ENCODE assay signal across 8 cellular contexts in genomic region chr18:61502472-61502871, GRCh38.
DNase-seq lines count a peak whose midpoint lies in the region; ATAC-seq and TF ChIP-seq lines count a peak whose summit lies in the region.

No MANE protein-coding gene starts in this region.

- H2AFZ ChIP-seq in MM.1S (ENCODE audit: low read length): no peak overlapping the region
- H2AFZ ChIP-seq in SK-N-SH (ENCODE audit: low read depth): peak overlapping the region; percentile 48; the same call in 1 of the 2 replicates
- H2AFZ ChIP-seq in neuronal stem cell (ENCODE audit: low read length): peak overlapping the region; percentile 76

- POLR2A ChIA-PET in SK-N-SH (lab: Yijun Ruan, JAX): no interaction called here

- no peaks in the 10 kb centered on the region for H3K9me2 ChIP-seq in MM.1S (replicated peaks; ENCODE audit: insufficient read depth, low read length)
- no peaks in the 10 kb centered on the region for H3K9me2 ChIP-seq in SK-N-SH

- TF ChIP-seq CTCF in MM.1S (IDR thresholded peaks at IDR 0.05; ENCODE audit: low read length): peak; percentile 69
- peak; percentile 84 for TF ChIP-seq CTCF in SK-N-SH (IDR thresholded peaks at IDR 0.05)

- DNase-seq in CMK (ENCODE audit: low read depth) (peak; percentile 2), MM.1S (peak; percentile 34), SK-N-SH (peak; percentile 69), fibroblast of peridontal ligament (ENCODE audit: extremely low read depth) (peak; percentile 83), neuronal stem cell (ENCODE audit: low spot score) (peak; percentile 51)

- no peak overlapping the region for H3K4me3 ChIP-seq in MM.1S (ENCODE audit: low read length)
- peak overlapping the region in 1 of 2 experiments; percentile 20; a peak in 1 of 4 replicates for H3K4me3 ChIP-seq in SK-N-SH (ENCODE audit: low read depth in 2 of 2, low read length in 1 of 2)
- no peak overlapping the region for H3K4me3 ChIP-seq in neuronal stem cell (ENCODE audit: low read length in 2 of 2)

- H3K79me1 ChIP-seq in neuronal stem cell (ENCODE audit: low read depth, low read length): no peaks in the 10 kb centered on the region

- TF ChIP-seq RAD21 in SK-N-SH (IDR thresholded peaks at IDR 0.05; ENCODE audit: low read length): peak; percentile 97

- no peak overlapping the region for H2AK5ac ChIP-seq in neuronal stem cell (ENCODE audit: low read depth, low read length)

- H3K23ac ChIP-seq in neuronal stem cell (ENCODE audit: low read depth, low read length, poor library complexity): no peak overlapping the region

- no peak overlapping the region for H2BK5ac ChIP-seq in neuronal stem cell (ENCODE audit: low read length)

- H3K4me1 ChIP-seq in MM.1S (ENCODE audit: low read length): no peaks in the 10 kb centered on the region
- no peaks in the 10 kb centered on the region for H3K4me1 ChIP-seq in SK-N-SH (ENCODE audit: control insufficient read depth in 1 of 2, insufficient read depth in 2 of 2, low read depth in 1 of 2, low read length in 1 of 2)
- H3K4me1 ChIP-seq in neuronal stem cell (ENCODE audit: control insufficient read depth in 2 of 2, insufficient read depth in 1 of 2, low read depth in 1 of 2, low read length in 2 of 2): peaks cover 0 to 9% of the 10 kb centered on the region in 2 donors

- no peak overlapping the region for H2BK15ac ChIP-seq in neuronal stem cell (ENCODE audit: low read length)

- ATAC-seq in GM19372 (IDR thresholded peaks at IDR 0.05; ENCODE audit: low read depth, unreplicated experiment): peak; percentile 58
- ATAC-seq in GM19467 (IDR thresholded peaks at IDR 0.05; ENCODE audit: unreplicated experiment): no peak
- no peak for ATAC-seq in GM19023 (IDR thresholded peaks at IDR 0.05; ENCODE audit: unreplicated experiment)

- no peak overlapping the region for H3K27ac ChIP-seq in MM.1S (ENCODE audit: low read length)
- H3K27ac ChIP-seq in SK-N-SH (ENCODE audit: low read depth in 2 of 2, low read length in 1 of 2): no peak overlapping the region
- no peak overlapping the region for H3K27ac ChIP-seq in neuronal stem cell (replicated peaks; ENCODE audit: low read length)

- no peak for TF ChIP-seq EP300 in SK-N-SH (IDR thresholded peaks at IDR 0.05; ENCODE audit: borderline replicate concordance in 1 of 2, low read depth in 1 of 2, low read length in 1 of 2)

- H4K20me1 ChIP-seq in MM.1S (ENCODE audit: insufficient read depth, low read length) (no peaks in the 10 kb centered on the region), SK-N-SH (ENCODE audit: insufficient read depth) (no peaks in the 10 kb centered on the region)

- no peak overlapping the region for H3K4ac ChIP-seq in neuronal stem cell (ENCODE audit: low read length)

- H3K4me2 ChIP-seq in MM.1S (ENCODE audit: low read depth, low read length): no peak overlapping the region
- H3K4me2 ChIP-seq in SK-N-SH: no peak overlapping the region
- no peak overlapping the region for H3K4me2 ChIP-seq in neuronal stem cell (ENCODE audit: insufficient read depth, low read length, poor library complexity, severe bottlenecking)

- H3F3A ChIP-seq in MM.1S (ENCODE audit: insufficient read depth, low read length) (no peaks in the 10 kb centered on the region), SK-N-SH (replicated peaks; ENCODE audit: insufficient read depth) (no peaks in the 10 kb centered on the region)

- H2BK120ac ChIP-seq in neuronal stem cell (ENCODE audit: low read depth, low read length): no peak overlapping the region

- no peak overlapping the region for H2BK12ac ChIP-seq in neuronal stem cell (ENCODE audit: low read length)

- H3K36me3 ChIP-seq in MM.1S (replicated peaks; ENCODE audit: insufficient read depth, low read length): no peaks in the 10 kb centered on the region
- H3K36me3 ChIP-seq in SK-N-SH (replicated peaks in 1 of 2; ENCODE audit: control insufficient read depth in 1 of 2, insufficient read depth in 2 of 2, low read length in 1 of 2): no peaks in the 10 kb centered on the region
- H3K36me3 ChIP-seq in neuronal stem cell (replicated peaks in 1 of 2; ENCODE audit: control insufficient read depth in 2 of 2, insufficient read depth in 2 of 2, low read length in 2 of 2): peaks cover 0 to 24% of the 10 kb centered on the region in 2 donors

- H3K79me2 ChIP-seq in MM.1S (ENCODE audit: low read length) (no peaks in the 10 kb centered on the region), SK-N-SH (ENCODE audit: insufficient read depth) (no peaks in the 10 kb centered on the region)

- CTCF ChIA-PET in SK-N-SH (lab: Yijun Ruan, JAX): interaction anchor here (0.6 to 8.3 kb wide), 50 partner anchors 9 to 1514 kb away, joined by 3 to 116 read pairs (median 4); no protein-coding TSS in a partner anchor

- no peak overlapping the region for H3K14ac ChIP-seq in neuronal stem cell (ENCODE audit: low read length)

- no peak overlapping the region for H3K9ac ChIP-seq in MM.1S (ENCODE audit: low read length)
- no peak overlapping the region for H3K9ac ChIP-seq in SK-N-SH
- no peak overlapping the region for H3K9ac ChIP-seq in neuronal stem cell (ENCODE audit: low read depth, low read length, poor library complexity)

- H4K91ac ChIP-seq in neuronal stem cell (ENCODE audit: low read depth, low read length, poor library complexity): no peak overlapping the region

- no peaks in the 10 kb centered on the region for H3K27me3 ChIP-seq in MM.1S (replicated peaks; ENCODE audit: insufficient read depth, low read length)
- no peaks in the 10 kb centered on the region for H3K27me3 ChIP-seq in SK-N-SH (ENCODE audit: insufficient read depth)
- H3K27me3 ChIP-seq in neuronal stem cell (ENCODE audit: control insufficient read depth in 3 of 3, insufficient read depth in 3 of 3, low read depth in 1 of 3, low read length in 3 of 3): no peaks in the 10 kb centered on the region

- 0% methylated on average over 1 of the region's 1 CpG for WGBS in SK-N-SH (ENCODE audit: low lambda C conversion rate)
- no CpG with 5 or more reads among the region's 1 CpG for WGBS in neuronal stem cell (ENCODE audit: extremely low coverage in 2 of 2, insufficient read length in 2 of 2, insufficient replicate concordance in 1 of 2), 2 donors

- H3K9me3 ChIP-seq in MM.1S (replicated peaks; ENCODE audit: insufficient read depth, low read length): no peaks in the 10 kb centered on the region
- H3K9me3 ChIP-seq in SK-N-SH: no peaks in the 10 kb centered on the region
- H3K9me3 ChIP-seq in neuronal stem cell (replicated peaks in 1 of 2; ENCODE audit: control insufficient read depth in 2 of 2, insufficient read depth in 1 of 2, low read depth in 1 of 2, low read length in 2 of 2): no peaks in the 10 kb centered on the region

- no peak overlapping the region for H4K8ac ChIP-seq in neuronal stem cell (ENCODE audit: low read depth, low read length)

- H3K18ac ChIP-seq in neuronal stem cell (ENCODE audit: low read length): no peak overlapping the region

TF ChIP-seq in SK-N-SH, 30 proteins besides CTCF, POLR2A, EP300 and RAD21:
- TF ChIP-seq ZBTB33 (IDR thresholded peaks at IDR 0.05; ENCODE audit: borderline replicate concordance, low read depth) (no peak), IRF3 (IDR thresholded peaks at IDR 0.05; ENCODE audit: low read depth, low read length) (no peak), RFX5 (IDR thresholded peaks at IDR 0.05; ENCODE audit: low read length) (no peak), YY1 (IDR thresholded peaks at IDR 0.05; ENCODE audit: low read depth) (no peak), SMC3 (IDR thresholded peaks at IDR 0.05; ENCODE audit: low read depth, low read length) (peak; percentile 97), CHD2 (IDR thresholded peaks at IDR 0.05; ENCODE audit: low read length, partially characterized antibody) (no peak), MAX (IDR thresholded peaks at IDR 0.05; ENCODE audit: low read depth) (0 out of 2 replicates have a peak, but pooled peaks have one; percentile 18)

Comparison
In these comparisons a context has a peak if more than half of its experiments do, and no peak if none do; other contexts are left out.
1. DNase-seq: peak in every context shown above with its lines; median percentile 83 in fibroblast of peridontal ligament; 69 in SK-N-SH; 51 in neuronal stem cell; 34 in MM.1S; 2 in CMK.